12 cellular contexts compared by ENCODE assay signal in the genomic region with DNA sequence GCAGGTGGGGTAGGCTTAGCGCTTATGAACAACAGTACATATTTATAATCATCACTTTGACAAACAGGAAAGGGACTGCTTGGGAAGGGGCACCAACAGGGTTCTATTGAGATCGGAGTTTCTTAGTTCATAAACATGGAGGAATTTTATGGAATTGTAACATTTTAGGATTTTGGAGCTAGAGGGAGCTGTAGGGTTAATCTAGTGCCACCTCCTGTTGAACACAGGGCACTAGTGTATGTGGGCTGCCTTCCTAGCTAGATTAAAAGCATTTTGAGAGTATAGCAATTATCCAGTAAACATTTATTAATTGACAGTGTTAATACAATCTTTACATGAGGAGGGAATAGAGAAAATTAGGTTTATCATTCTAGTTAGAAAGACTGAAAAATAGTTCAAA. TPM values are rescaled to one million over a fixed set of nuclear protein-coding genes. Genes with fewer than 3 reads are reported as not detected.
A peak's percentile ranks its signal among the peaks of the same experiment; 100 is the strongest.
DNase-seq lines count a peak whose midpoint lies in the region; FAIRE-seq and TF ChIP-seq lines count a peak whose summit lies in the region.
"Had no signal": no experiment of that assay in that cellular context is flagged by ENCODE, and none has a peak within 500 bp of the region (broad histone marks: within the 10 kb centered on the region; RNA-seq: fewer than 3 reads in every experiment).

No MANE protein-coding gene starts in this region.

- no peak overlapping the region for H2AFZ ChIP-seq in MM.1S (ENCODE audit: low read length)

- TF ChIP-seq EP300 in stomach (IDR thresholded peaks at IDR 0.05), result no peak

- peak overlapping the region; percentile 34 for H3K4me2 ChIP-seq in MM.1S (ENCODE audit: low read depth, low read length)

- no peak overlapping the region; the same call in 1 of the 2 replicates for H3K27ac ChIP-seq in MM.1S (ENCODE audit: low read length)
- no peak overlapping the region for H3K27ac ChIP-seq in stomach
- H3K27ac ChIP-seq: left ventricle myocardium inferior had no signal

- no peak for FAIRE-seq in GM19239 (lab: Jason Lieb, UNC)
- FAIRE-seq: frontal cortex had no signal

- H3K27me3 Mint-ChIP-seq in chondrocyte (ENCODE audit: low read depth) (peaks cover 31% of the 10 kb centered on the region), progenitor cell of endocrine pancreas (peaks cover 10% of the 10 kb centered on the region)

- peaks cover 28% of the 10 kb centered on the region for H3K4me1 ChIP-seq in MM.1S (ENCODE audit: low read length)
- H3K4me1 ChIP-seq in stomach, result peaks cover 0 to 23% (median 7%) of the 10 kb centered on the region in 4 donors
- H3K4me1 ChIP-seq: left ventricle myocardium inferior had no signal

- H3K27ac Mint-ChIP-seq in chondrocyte (ENCODE audit: unreplicated experiment) (no peak overlapping the region), progenitor cell of endocrine pancreas (no peak overlapping the region)
- H3K27ac Mint-ChIP-seq: IgD-negative memory B cell had no signal

- no peak overlapping the region for H3K9ac ChIP-seq in MM.1S (ENCODE audit: low read length)

- peak; percentile 44 for DNase-seq in NCI-H2171 treated with DMSO at 0.1 percent for 48 hours (lab: John Stamatoyannopoulos, UW)
- no peak for DNase-seq in NCI-H2171 (lab: John Stamatoyannopoulos, UW)
- DNase-seq in MM.1S, result no peak
- DNase-seq in chondrocyte (ENCODE audit: low spot score), result no peak
- no peak for DNase-seq in progenitor cell of endocrine pancreas (ENCODE audit: low spot score, unreplicated experiment)
- DNase-seq in NCI-H1436 treated with DMSO at 0.1 percent for 48 hours (lab: John Stamatoyannopoulos, UW), result no peak
- no peak for DNase-seq in stomach
- DNase-seq in GM19239 (ENCODE audit: insufficient read length, low spot score), result no peak
- DNase-seq: left ventricle myocardium inferior; stimulated activated CD4-positive, alpha-beta T cell treated with anti-CD3 and anti-CD28 coated beads, Interleukin-4, amount 100 ng/mL, for 1 hour had no signal

- H3K4me1 Mint-ChIP-seq in chondrocyte (ENCODE audit: low read depth), result no peaks in the 10 kb centered on the region
- H3K4me1 Mint-ChIP-seq in progenitor cell of endocrine pancreas (ENCODE audit: low read depth), result peaks cover 10% of the 10 kb centered on the region

- intact Hi-C loops in stomach (cut with DNase I; ENCODE audit: low total_unique reads), result no loop called here

- H3K4me3 Mint-ChIP-seq in chondrocyte (ENCODE audit: unreplicated experiment), result no peak overlapping the region
- H3K4me3 Mint-ChIP-seq in progenitor cell of endocrine pancreas (ENCODE audit: low read depth), result no peak overlapping the region
- H3K4me3 Mint-ChIP-seq: IgD-negative memory B cell had no signal

- peaks cover 4% of the 10 kb centered on the region; the same call in 1 of the 2 replicates for H3K79me2 ChIP-seq in MM.1S (ENCODE audit: low read length)

- H3K36me3 ChIP-seq in MM.1S (replicated peaks; ENCODE audit: insufficient read depth, low read length), result no peaks in the 10 kb centered on the region
- H3K36me3 ChIP-seq in stomach, result no peaks in the 10 kb centered on the region
- H3K36me3 ChIP-seq: left ventricle myocardium inferior had no signal

- no peak for TF ChIP-seq POLR2A in stomach (IDR thresholded peaks at IDR 0.05)

- TF ChIP-seq CTCF in MM.1S (IDR thresholded peaks at IDR 0.05; ENCODE audit: low read length) (peak; percentile 17; the same call in 1 of the 2 replicates), chondrocyte (IDR thresholded peaks at IDR 0.05) (peak; percentile 20), progenitor cell of endocrine pancreas (IDR thresholded peaks at IDR 0.05; ENCODE audit: unreplicated experiment) (peak; percentile 23), stomach (IDR thresholded peaks at IDR 0.05) (no peak)

- H3F3A ChIP-seq in MM.1S (ENCODE audit: insufficient read depth, low read length), result 0 out of 2 replicates have a peak, but pooled peaks cover 4% of the 10 kb centered on the region

- 47 to 70% (median 66%) methylated on average over 2 of the region's 2 CpGs for WGBS in stomach, 5 donors

- H3K36me3 Mint-ChIP-seq in chondrocyte (ENCODE audit: low read depth) (no peaks in the 10 kb centered on the region), progenitor cell of endocrine pancreas (ENCODE audit: insufficient read depth) (no peaks in the 10 kb centered on the region)
- H3K36me3 Mint-ChIP-seq: IgD-negative memory B cell had no signal

- H3K4me3 ChIP-seq in MM.1S (ENCODE audit: low read length) (no peak overlapping the region), stomach (no peak overlapping the region)
- H3K4me3 ChIP-seq: left ventricle myocardium inferior had no signal

- H3K9me3 Mint-ChIP-seq in chondrocyte (ENCODE audit: low read depth) (no peaks in the 10 kb centered on the region), progenitor cell of endocrine pancreas (ENCODE audit: low read depth) (no peaks in the 10 kb centered on the region)
- H3K9me3 Mint-ChIP-seq: IgD-negative memory B cell had no signal

- H3K9me3 ChIP-seq in MM.1S (replicated peaks; ENCODE audit: insufficient read depth, low read length) (no peaks in the 10 kb centered on the region), stomach (no peaks in the 10 kb centered on the region)
- H3K9me3 ChIP-seq: left ventricle myocardium inferior had no signal

- H3K9me2 ChIP-seq in MM.1S (replicated peaks; ENCODE audit: insufficient read depth, low read length), result no peaks in the 10 kb centered on the region

- no peaks in the 10 kb centered on the region for H4K20me1 ChIP-seq in MM.1S (ENCODE audit: insufficient read depth, low read length)

- H3K27me3 ChIP-seq in MM.1S (replicated peaks; ENCODE audit: insufficient read depth, low read length) (no peaks in the 10 kb centered on the region), stomach (peaks cover 0 to 4% (median 0%) of the 10 kb centered on the region in 3 donors)

RNA-seq across cellular contexts. Expression of gene TBC1D30, which starts 23.1 kb away (rescaled TPM):
- 1.7 to 2.0 TPM (median 1.7 TPM) in 3 replicates for total RNA-seq in chondrocyte
- 3.0 and 3.4 TPM in 2 replicates for total RNA-seq in progenitor cell of endocrine pancreas
- 10 to 100 TPM in 4 of 5 donors, 1 to 10 TPM in 1; 6.4 to 41.1 (median 11.2) TPM for total RNA-seq in stomach
- 1 to 10 TPM; 1.8 to 6.7 (median 3.9) TPM for polyA plus RNA-seq in stomach
- polyA plus RNA-seq: IgD-negative memory B cell had no signal

RNA-seq across cellular contexts. Expression of gene GNS, which starts 42.2 kb away (rescaled TPM):
- total RNA-seq in chondrocyte (133 to 154 TPM (median 135 TPM) in 3 replicates), progenitor cell of endocrine pancreas (71.5 and 78.8 TPM in 2 replicates), stomach (100 to 1,000 TPM in 1 of 5 donors, 10 to 100 TPM in 4; 13.0 to 114 (median 47.8) TPM)
- 10 to 100 TPM in 2 of 3 donors, 1 to 10 TPM in 1; 9.6 to 13.3 (median 12.0) TPM for polyA plus RNA-seq in stomach

Comparison
In these comparisons a context has a peak if more than half of its experiments do, and no peak if none do; other contexts are left out.
1. CTCF ChIP-seq: peak in MM.1S (single experiment), chondrocyte (single experiment) and progenitor cell of endocrine pancreas (single experiment); none in stomach (0 of 7).